ENCODE assay signal across 11 cellular contexts in the genomic region with DNA sequence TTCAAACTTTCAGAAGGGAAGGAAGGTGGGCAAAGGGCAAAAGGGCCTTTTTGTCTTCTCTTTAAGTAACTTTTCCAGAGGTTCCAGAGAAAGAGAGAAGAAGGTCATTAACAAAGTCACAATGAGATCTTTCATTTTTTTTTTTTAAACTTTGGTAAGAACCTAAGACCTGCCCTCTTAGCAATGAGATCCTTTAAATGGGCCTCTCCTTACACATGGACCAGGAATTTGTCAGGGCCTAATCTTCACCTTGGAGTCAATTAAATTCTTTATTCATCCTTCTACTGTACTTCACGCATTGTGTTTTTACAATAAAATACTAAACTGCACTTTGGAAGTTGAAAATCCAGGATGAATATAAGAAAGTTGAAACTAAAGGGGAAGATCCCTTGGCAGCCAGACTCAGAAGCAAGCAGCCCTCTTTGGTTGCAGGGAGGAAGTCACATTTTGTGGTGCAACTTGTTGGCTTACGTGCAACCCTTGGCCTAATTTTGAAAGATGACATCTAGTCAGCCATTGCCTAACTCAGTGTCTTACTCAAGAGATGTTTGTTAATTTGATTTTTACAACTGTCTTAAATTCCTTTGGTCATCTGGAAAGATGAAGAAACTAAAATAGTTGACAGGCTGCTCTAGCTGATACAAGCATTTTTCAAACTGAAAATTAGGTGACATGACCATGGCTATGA. TPM values are rescaled to one million over a fixed set of nuclear protein-coding genes. Genes with fewer than 3 reads are reported as not detected.
DNase-seq lines count a peak whose midpoint lies in the region; ATAC-seq and TF ChIP-seq lines count a peak whose summit lies in the region.
"Had no signal": no experiment of that assay in that cellular context is flagged by ENCODE, and none has a peak within 500 bp of the region (broad histone marks: within the 10 kb centered on the region; RNA-seq: fewer than 3 reads in every experiment).

No MANE protein-coding gene starts in this region.

- intact Hi-C loops in right cardiac atrium (cut with DNase I) = no loop called here

- H3K27me3 ChIP-seq in right cardiac atrium (ENCODE audit: control insufficient read depth, insufficient read depth) = no peaks in the 10 kb centered on the region
- H3K27me3 ChIP-seq in smooth muscle cell (ENCODE audit: low read depth) = no peaks in the 10 kb centered on the region

- no peaks in the 10 kb centered on the region for H3F3A ChIP-seq in smooth muscle cell (ENCODE audit: low read depth)

- H3K27ac Mint-ChIP-seq in stimulated activated naive CD8-positive, alpha-beta T cell treated with anti-CD3 and anti-CD28 coated beads, Interleukin-15, amount 100 ng/mL, for 72 hours = no peak overlapping the region
- H3K27ac Mint-ChIP-seq: IgD-negative memory B cell, T-cell had no signal

- no peaks in the 10 kb centered on the region for H3K9me3 Mint-ChIP-seq in stimulated activated naive CD8-positive, alpha-beta T cell treated with anti-CD3 and anti-CD28 coated beads, Interleukin-15, amount 100 ng/mL, for 72 hours
- H3K9me3 Mint-ChIP-seq: IgD-negative memory B cell, T-cell had no signal

- peak; percentile 67 to 75 for ATAC-seq in right cardiac atrium
- ATAC-seq in stimulated activated naive CD8-positive, alpha-beta T cell treated with anti-CD3 and anti-CD28 coated beads, Interleukin-15, amount 100 ng/mL, for 72 hours = no peak
- ATAC-seq: T-cell had no signal

- H3K36me3 ChIP-seq in smooth muscle cell (ENCODE audit: low read depth) = no peaks in the 10 kb centered on the region

- peak; percentile 87 for DNase-seq in GM04504 (ENCODE audit: low read depth)
- DNase-seq in SKM-1 (lab: John Stamatoyannopoulos, UW; ENCODE audit: unreplicated experiment) = peak; percentile 92
- DNase-seq in right cardiac atrium = peak in 1 of 3 donors; percentile 35
- DNase-seq in smooth muscle cell (lab: John Stamatoyannopoulos, UW; ENCODE audit: unreplicated experiment) = no peak
- DNase-seq in stimulated activated naive CD8-positive, alpha-beta T cell treated with anti-CD3 and anti-CD28 coated beads, Interleukin-15, amount 100 ng/mL, for 72 hours = no peak
- no peak for DNase-seq in SHP77 (lab: John Stamatoyannopoulos, UW)
- no peak for DNase-seq in activated T-cell treated with anti-CD3 and anti-CD28 coated beads, Interleukin-2, amount 50 U/mL, for 1 hour
- no peak for DNase-seq in DMS153 treated with DMSO at 0.1 percent for 48 hours (lab: John Stamatoyannopoulos, UW; ENCODE audit: unreplicated experiment)
- DNase-seq: NCI-H510A had no signal

- no peak for TF ChIP-seq CTCF in smooth muscle cell (IDR thresholded peaks at IDR 0.05; ENCODE audit: borderline replicate concordance, insufficient read depth, poor library complexity, severe bottlenecking)

- no peaks in the 10 kb centered on the region for H3K79me2 ChIP-seq in smooth muscle cell (ENCODE audit: low read depth)

- H3K27ac ChIP-seq in right cardiac atrium (ENCODE audit: low read length) = no peak overlapping the region
- peak overlapping the region; percentile 50 for H3K27ac ChIP-seq in smooth muscle cell (ENCODE audit: low read depth)

- no peaks in the 10 kb centered on the region for H4K20me1 ChIP-seq in smooth muscle cell (ENCODE audit: low read depth)

- H3K4me3 Mint-ChIP-seq in stimulated activated naive CD8-positive, alpha-beta T cell treated with anti-CD3 and anti-CD28 coated beads, Interleukin-15, amount 100 ng/mL, for 72 hours = no peak overlapping the region
- H3K4me3 Mint-ChIP-seq: IgD-negative memory B cell, T-cell had no signal

- H3K4me1 Mint-ChIP-seq in stimulated activated naive CD8-positive, alpha-beta T cell treated with anti-CD3 and anti-CD28 coated beads, Interleukin-15, amount 100 ng/mL, for 72 hours = no peaks in the 10 kb centered on the region
- H3K4me1 Mint-ChIP-seq: T-cell had no signal

- H3K9me3 ChIP-seq in right cardiac atrium (ENCODE audit: control insufficient read depth, low read length) (no peaks in the 10 kb centered on the region), smooth muscle cell (replicated peaks; ENCODE audit: low read depth) (no peaks in the 10 kb centered on the region)

- H3K4me3 ChIP-seq in right cardiac atrium (ENCODE audit: low read length) (no peak overlapping the region), smooth muscle cell (no peak overlapping the region)

- H3K4me1 ChIP-seq in right cardiac atrium (ENCODE audit: control insufficient read depth, insufficient read depth, low read length) (no peaks in the 10 kb centered on the region), smooth muscle cell (ENCODE audit: low read depth) (no peaks in the 10 kb centered on the region)

- no peak overlapping the region for H3K4me2 ChIP-seq in smooth muscle cell

- peaks cover 19% of the 10 kb centered on the region for H3K27me3 Mint-ChIP-seq in stimulated activated naive CD8-positive, alpha-beta T cell treated with anti-CD3 and anti-CD28 coated beads, Interleukin-15, amount 100 ng/mL, for 72 hours
- H3K27me3 Mint-ChIP-seq: IgD-negative memory B cell had no signal

- 84% methylated on average over 2 of the region's 2 CpGs for WGBS in right cardiac atrium
- 48% methylated on average over 2 of the region's 2 CpGs for WGBS in smooth muscle cell (ENCODE audit: low lambda C conversion rate)

- peak overlapping the region; percentile 17 for H2AFZ ChIP-seq in smooth muscle cell (ENCODE audit: low read depth)

- no peak overlapping the region for H3K9ac ChIP-seq in smooth muscle cell (ENCODE audit: low read depth)

RNA-seq across cellular contexts. Expression of a gene that starts 11.9 kb away (rescaled TPM):
- total RNA-seq in right cardiac atrium (1 to 10 TPM; 4.9 to 5.7 (median 5.4) TPM), smooth muscle cell (0.81 and 1.3 TPM in 2 replicates)
- polyA plus RNA-seq in right cardiac atrium (1.8 TPM), smooth muscle cell (0.40 and 0.50 TPM in 2 replicates)

Comparison
In these comparisons a context has a peak if more than half of its experiments do, and no peak if none do; other contexts are left out.
1. DNase-seq: peak in GM04504 (single experiment) and SKM-1 (single experiment); none in smooth muscle cell (single experiment), stimulated activated naive CD8-positive, alpha-beta T cell treated with anti-CD3 and anti-CD28 coated beads, Interleukin-15, amount 100 ng/mL, for 72 hours (0 of 2), SHP77 (0 of 2), activated T-cell treated with anti-CD3 and anti-CD28 coated beads, Interleukin-2, amount 50 U/mL, for 1 hour (single experiment) and DMS153 treated with DMSO at 0.1 percent for 48 hours (single experiment).